8 cellular contexts compared by ENCODE assay signal in the genomic region with DNA sequence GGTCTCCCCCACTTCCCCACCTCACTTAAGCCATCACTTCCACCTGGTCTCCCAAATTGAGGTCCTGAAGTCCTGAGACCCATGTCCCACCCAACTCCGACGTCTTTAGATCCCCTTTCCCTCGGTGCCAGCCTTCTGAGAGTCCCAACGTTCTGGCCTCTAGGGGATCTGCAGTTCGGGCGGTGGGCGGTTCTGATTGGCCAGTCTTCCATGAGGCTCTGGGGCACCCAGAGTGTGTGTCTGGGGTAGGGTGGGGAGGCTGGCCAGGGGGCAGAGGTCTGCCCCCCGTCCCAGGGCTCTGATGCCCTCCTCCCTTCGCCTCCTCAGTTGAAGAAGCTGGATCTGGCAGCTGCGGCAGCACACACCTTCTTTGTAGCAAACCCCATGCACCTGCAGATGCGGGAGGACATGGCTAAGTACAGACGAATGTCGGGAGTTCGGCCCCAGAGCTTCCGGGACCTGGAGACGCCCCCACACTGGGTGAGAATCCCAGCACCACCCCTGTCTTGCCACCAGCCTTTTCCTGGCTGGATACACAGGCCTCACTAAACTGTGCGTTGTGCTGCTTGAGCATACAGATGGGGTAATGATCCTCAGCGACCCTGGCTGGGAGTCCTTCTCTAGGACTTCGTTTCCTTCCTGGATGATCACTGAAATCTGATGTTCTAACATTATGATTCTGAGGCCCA. TPM values are rescaled to one million over a fixed set of nuclear protein-coding genes. Genes with fewer than 3 reads are reported as not detected.
A peak's percentile ranks its signal among the peaks of the same experiment; 100 is the strongest.
DNase-seq lines count a peak whose midpoint lies in the region; ATAC-seq and TF ChIP-seq lines count a peak whose summit lies in the region.

No MANE protein-coding gene starts in this region.

- peaks cover 15% of the 10 kb centered on the region for H3K4me1 Mint-ChIP-seq in Caco-2 (ENCODE audit: low read depth, unreplicated experiment)
- H3K4me1 Mint-ChIP-seq in naive thymus-derived CD8-positive, alpha-beta T cell: peaks cover 15 to 31% (median 19%) of the 10 kb centered on the region in 4 donors

- peaks cover 15% of the 10 kb centered on the region for H3K4me1 ChIP-seq in Caco-2

- BruUV-seq in Caco-2 (replicated peaks; lab: Mats Ljungman, UMichigan): no TSS peak

- no peaks in the 10 kb centered on the region for H3K9me3 Mint-ChIP-seq in Caco-2 (ENCODE audit: unreplicated experiment)
- no peaks in the 10 kb centered on the region for H3K9me3 Mint-ChIP-seq in naive thymus-derived CD8-positive, alpha-beta T cell

- CTCF ChIA-PET in Caco-2 (lab: Charles Lee): interaction anchor here (0.7 to 2.4 kb wide), 6 partner anchors 9 to 383 kb away, joined by 3 to 8 read pairs (median 4); partner anchors contain the start of genes CDCA3, MLF2, PTMS and USP5

- peaks cover 19% of the 10 kb centered on the region for H3K36me3 Mint-ChIP-seq in Caco-2 (ENCODE audit: insufficient read depth, unreplicated experiment)
- H3K36me3 Mint-ChIP-seq in naive thymus-derived CD8-positive, alpha-beta T cell: peaks cover 0 to 6% (median 0%) of the 10 kb centered on the region in 3 donors

- peak overlapping the region; percentile 94 for H3K4me3 Mint-ChIP-seq in Caco-2 (ENCODE audit: unreplicated experiment)
- H3K4me3 Mint-ChIP-seq in naive thymus-derived CD8-positive, alpha-beta T cell: peak overlapping the region; percentile 82 to 95 (median 89)

- DNase-seq in Caco-2 (no peak), NCI-H526 treated with DMSO at 0.1 percent for 48 hours (lab: John Stamatoyannopoulos, UW) (peak; percentile 45), ecto neural progenitor cell (ENCODE audit: low spot score) (peak; percentile 83), DMS153 (lab: John Stamatoyannopoulos, UW) (no peak), A172 (ENCODE audit: low spot score) (no peak)
- no peak for DNase-seq in naive thymus-derived CD8-positive, alpha-beta T cell
- DNase-seq in stimulated activated CD4-positive, alpha-beta T cell treated with anti-CD3 and anti-CD28 coated beads, Interleukin-2, amount 100 ng/mL, for 24 hours: no peak

- intact Hi-C loops in Caco-2 (cut with micrococcal nuclease; ENCODE audit: unreplicated experiment): loop anchor here (5.0 kb wide), 2 partner anchors 212 to 257 kb away; no protein-coding TSS in a partner anchor

- ATAC-seq in naive thymus-derived CD8-positive, alpha-beta T cell: peak in 1 of 2 donors; percentile 4
- no peak for ATAC-seq in GM18861 (IDR thresholded peaks at IDR 0.05; ENCODE audit: unreplicated experiment)

- peak overlapping the region; percentile 97 for H3K4me3 ChIP-seq in Caco-2 (ENCODE audit: low read depth, low read length)

- no peaks in the 10 kb centered on the region; the same call in 1 of the 2 replicates for H3K36me3 ChIP-seq in Caco-2 (ENCODE audit: control insufficient read depth, insufficient read depth, low read length)

- H3K27ac Mint-ChIP-seq in Caco-2 (ENCODE audit: unreplicated experiment): peak overlapping the region; percentile 95
- peak overlapping the region in 6 of 10 donors; percentile 59 to 95 (median 84) for H3K27ac Mint-ChIP-seq in naive thymus-derived CD8-positive, alpha-beta T cell

- peak in 1 of 2 experiments; percentile 28 for TF ChIP-seq CTCF in Caco-2 (IDR thresholded peaks at IDR 0.05; ENCODE audit: insufficient read depth in 1 of 2, low read depth in 1 of 2, low read length in 1 of 2, severe bottlenecking in 1 of 2, unreplicated experiment in 1 of 2)

- POLR2A ChIA-PET in Caco-2 (lab: Charles Lee): interaction anchor here (0.6 to 1.9 kb wide), 2 partner anchors 22 to 610 kb away, joined by 7 to 9 read pairs; partner anchors contain the start of genes CDCA3 and USP5
- POLR2A ChIA-PET in naive thymus-derived CD8-positive, alpha-beta T cell (lab: Charles Lee): interaction anchor here (1.2 to 4.1 kb wide), 8 partner anchors 8 to 105 kb away, joined by 3 to 21 read pairs (median 6); partner anchors contain the start of genes CDCA3, COPS7A, MLF2 and SPSB2

- no peaks in the 10 kb centered on the region; the same call in 1 of the 2 replicates for H3K27me3 ChIP-seq in Caco-2 (replicated peaks; ENCODE audit: control insufficient read depth, insufficient read depth, low read length)

- no peaks in the 10 kb centered on the region for H3K9me3 ChIP-seq in Caco-2

- peaks cover 17% of the 10 kb centered on the region for H3K27me3 Mint-ChIP-seq in Caco-2 (ENCODE audit: insufficient read depth, unreplicated experiment)
- H3K27me3 Mint-ChIP-seq in naive thymus-derived CD8-positive, alpha-beta T cell: peaks cover 13 to 43% (median 33%) of the 10 kb centered on the region in 5 donors

RNA-seq across cellular contexts. Expression of gene P3H3, which starts 1.5 kb away (rescaled TPM):
- total RNA-seq in Caco-2 (2022): 25.1 and 25.6 TPM in 2 replicates
- 1 to 10 TPM; 8.6 to 9.7 TPM for total RNA-seq in naive thymus-derived CD8-positive, alpha-beta T cell
- polyA plus RNA-seq in naive thymus-derived CD8-positive, alpha-beta T cell: under 1 TPM; 0.42 to 0.73 (median 0.67) TPM
- total RNA-seq in A172 (2014; rRNA removed; shearing (Covaris generic)): 6.9 and 7.4 TPM in 2 replicates

RNA-seq across cellular contexts. Expression of gene GPR162, which starts 8.1 kb away (rescaled TPM):
- 0.81 and 1.2 TPM in 2 replicates for total RNA-seq in Caco-2 (2022)
- total RNA-seq in naive thymus-derived CD8-positive, alpha-beta T cell: not detected
- polyA plus RNA-seq in naive thymus-derived CD8-positive, alpha-beta T cell: not detected
- total RNA-seq in A172 (2014; rRNA removed; shearing (Covaris generic)): 5.3 and 12.3 TPM in 2 replicates

RNA-seq across cellular contexts. Expression of gene GNB3, which starts 11.0 kb away (rescaled TPM):
- total RNA-seq in Caco-2 (2022): 3.9 and 5.1 TPM in 2 replicates
- 1 to 10 TPM; 3.8 to 5.6 TPM for total RNA-seq in naive thymus-derived CD8-positive, alpha-beta T cell
- polyA plus RNA-seq in naive thymus-derived CD8-positive, alpha-beta T cell: not detected
- total RNA-seq in A172 (2014; rRNA removed; shearing (Covaris generic)): 0.19 and 5.1 TPM in 2 replicates

RNA-seq across cellular contexts. Expression of gene CDCA3, which starts 21.4 kb away (rescaled TPM):
- total RNA-seq in Caco-2 (2022): 147 and 152 TPM in 2 replicates
- total RNA-seq in naive thymus-derived CD8-positive, alpha-beta T cell: 1 to 10 TPM; 2.6 to 2.7 TPM
- 1 to 10 TPM in 1 of 3 donors, under 1 TPM in 1, not detected in 1; 0.50 to 1.4 TPM for polyA plus RNA-seq in naive thymus-derived CD8-positive, alpha-beta T cell
- total RNA-seq in A172 (2014; rRNA removed; shearing (Covaris generic)): 30.8 and 52.8 TPM in 2 replicates

RNA-seq across cellular contexts. Expression of gene USP5, which starts 22.3 kb away (rescaled TPM):
- total RNA-seq in Caco-2 (2022): 226 and 230 TPM in 2 replicates
- total RNA-seq in naive thymus-derived CD8-positive, alpha-beta T cell: 10 to 100 TPM; 72.7 to 78.9 TPM
- polyA plus RNA-seq in naive thymus-derived CD8-positive, alpha-beta T cell: 10 to 100 TPM; 55.3 to 69.2 (median 56.7) TPM
- total RNA-seq in A172 (2014; rRNA removed; shearing (Covaris generic)): 87.3 and 104 TPM in 2 replicates

Comparison
In these comparisons a context has a peak if more than half of its experiments do, and no peak if none do; other contexts are left out.
1. DNase-seq: peak in NCI-H526 treated with DMSO at 0.1 percent for 48 hours (single experiment) and ecto neural progenitor cell (single experiment); none in Caco-2 (0 of 2), naive thymus-derived CD8-positive, alpha-beta T cell (0 of 10), DMS153 (single experiment), A172 (single experiment) and stimulated activated CD4-positive, alpha-beta T cell treated with anti-CD3 and anti-CD28 coated beads, Interleukin-2, amount 100 ng/mL, for 24 hours (0 of 2).